15 cellular contexts compared by ENCODE assay signal in the genomic region with DNA sequence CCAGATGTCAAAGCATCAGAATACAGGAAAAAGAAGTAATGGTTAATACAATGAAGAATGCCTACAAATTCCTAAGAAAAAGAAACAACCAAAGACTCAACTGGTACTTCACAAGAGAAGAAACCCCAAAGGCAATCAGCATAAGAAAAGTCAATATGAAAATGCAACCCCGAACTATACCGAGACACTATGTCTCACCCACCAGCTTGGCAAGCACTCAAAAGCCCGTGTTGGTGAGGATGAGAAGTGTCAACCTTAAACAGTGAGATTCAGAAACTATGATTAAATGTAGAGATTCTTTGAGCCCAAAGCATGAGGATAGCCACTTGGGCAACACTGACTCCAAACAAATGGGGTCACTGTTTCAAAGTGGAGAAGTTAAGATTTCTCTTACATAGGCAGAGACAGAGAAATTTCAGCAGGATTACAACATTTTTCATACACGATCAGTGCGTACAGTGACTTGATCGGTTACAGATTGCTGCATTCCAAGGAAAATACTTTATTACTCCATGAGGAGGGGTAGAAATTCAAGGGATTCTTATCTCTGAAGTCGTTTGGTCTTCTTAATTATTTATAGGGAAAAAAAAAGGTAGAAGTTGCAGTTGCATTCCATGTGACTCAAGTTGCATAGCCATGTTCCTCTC. TPM values are rescaled to one million over a fixed set of nuclear protein-coding genes. Genes with fewer than 3 reads are reported as not detected.
A peak's percentile ranks its signal among the peaks of the same experiment; 100 is the strongest.
DNase-seq lines count a peak whose midpoint lies in the region; ATAC-seq and TF ChIP-seq lines count a peak whose summit lies in the region.
"Had no signal": no experiment of that assay in that cellular context is flagged by ENCODE, and none has a peak within 500 bp of the region (broad histone marks: within the 10 kb centered on the region; RNA-seq: fewer than 3 reads in every experiment).

No MANE protein-coding gene starts in this region.

- H3K9me3 Mint-ChIP-seq in HFFc6 = peaks cover 21% of the 10 kb centered on the region
- H3K9me3 Mint-ChIP-seq in stimulated activated naive CD8-positive, alpha-beta T cell treated with anti-CD3 and anti-CD28 coated beads, Interleukin-15, amount 100 ng/mL, for 72 hours = peaks cover 10 to 31% of the 10 kb centered on the region in 2 donors

- H3K4me3 Mint-ChIP-seq in HFFc6 = peak overlapping the region; percentile 18; the same call in 1 of the 2 replicates
- peak overlapping the region in 1 of 2 donors; percentile 32 for H3K4me3 Mint-ChIP-seq in stimulated activated naive CD8-positive, alpha-beta T cell treated with anti-CD3 and anti-CD28 coated beads, Interleukin-15, amount 100 ng/mL, for 72 hours
- H3K4me3 Mint-ChIP-seq: CD14-positive monocyte had no signal

- H3K4me1 Mint-ChIP-seq in HFFc6 (ENCODE audit: low read depth) = peaks cover 20% of the 10 kb centered on the region
- peaks cover 36% of the 10 kb centered on the region for H3K4me1 Mint-ChIP-seq in stimulated activated naive CD8-positive, alpha-beta T cell treated with anti-CD3 and anti-CD28 coated beads, Interleukin-15, amount 100 ng/mL, for 72 hours

- H3K36me3 Mint-ChIP-seq in HFFc6 (ENCODE audit: low read depth) = peaks cover 25% of the 10 kb centered on the region
- H3K36me3 Mint-ChIP-seq: CD14-positive monocyte had no signal

- H3K27me3 Mint-ChIP-seq in HFFc6 (ENCODE audit: insufficient read depth) = peaks cover 6% of the 10 kb centered on the region
- no peaks in the 10 kb centered on the region for H3K27me3 Mint-ChIP-seq in stimulated activated naive CD8-positive, alpha-beta T cell treated with anti-CD3 and anti-CD28 coated beads, Interleukin-15, amount 100 ng/mL, for 72 hours

- peak; percentile 21; the same call in 1 of the 2 replicates for TF ChIP-seq CTCF in HFFc6 (IDR thresholded peaks at IDR 0.05)

- H3K27ac Mint-ChIP-seq in HFFc6 = peak overlapping the region; percentile 48; the same call in 1 of the 2 replicates
- peak overlapping the region; percentile 75 to 96 for H3K27ac Mint-ChIP-seq in stimulated activated naive CD8-positive, alpha-beta T cell treated with anti-CD3 and anti-CD28 coated beads, Interleukin-15, amount 100 ng/mL, for 72 hours
- H3K27ac Mint-ChIP-seq: CD14-positive monocyte had no signal

- DNase-seq in stimulated activated CD4-positive, alpha-beta T cell treated with anti-CD3 and anti-CD28 coated beads, Interleukin-12 subunit alpha, Interleukin-12 subunit beta, amount 100 ng/mL, for 48 hours (ENCODE audit: low read depth in 2 of 3, low spot score in 1 of 3) = peak in 2 of 3 donors; percentile 26 to 35
- DNase-seq in stimulated activated CD4-positive, alpha-beta T cell treated with anti-CD3 and anti-CD28 coated beads, Interleukin-4, amount 100 ng/mL, for 4 hours = no peak
- DNase-seq in HFFc6 = peak; percentile 60
- DNase-seq in fibroblast of gingiva (ENCODE audit: low read depth) = peak; percentile 21
- no peak for DNase-seq in stimulated activated naive CD8-positive, alpha-beta T cell treated with anti-CD3 and anti-CD28 coated beads, Interleukin-15, amount 100 ng/mL, for 72 hours
- DNase-seq in T1000 (lab: John Stamatoyannopoulos, UW) = no peak
- DNase-seq: DMS79 treated with DMSO at 0.1 percent for 48 hours; effector memory CD4-positive, alpha-beta T cell; gastrocnemius medialis; NCI-H1436 treated with DMSO at 0.1 percent for 48 hours; NCI-H226; SHP77 treated with DMSO at 0.1 percent for 48 hours; substantia nigra had no signal

- ATAC-seq in stimulated activated naive CD8-positive, alpha-beta T cell treated with anti-CD3 and anti-CD28 coated beads, Interleukin-15, amount 100 ng/mL, for 72 hours = peak; percentile 66
- no peak for ATAC-seq in GM21619 (IDR thresholded peaks at IDR 0.05; ENCODE audit: unreplicated experiment)
- ATAC-seq: gastrocnemius medialis had no signal

RNA-seq across cellular contexts. Expression of gene SMIM38, which starts 10.9 kb away (rescaled TPM):
- total RNA-seq in HFFc6 (2021; fragmentation: NEBNext Ultra II Directional; extraction: Animal tissue kit (Norgen Biotek cat#: 25700)) = not detected

Comparison
In these comparisons a context has a peak if more than half of its experiments do, and no peak if none do; other contexts are left out.
1. DNase-seq: peak in stimulated activated CD4-positive, alpha-beta T cell treated with anti-CD3 and anti-CD28 coated beads, Interleukin-12 subunit alpha, Interleukin-12 subunit beta, amount 100 ng/mL, for 48 hours (2 of 3), HFFc6 (single experiment) and fibroblast of gingiva (single experiment); none in stimulated activated CD4-positive, alpha-beta T cell treated with anti-CD3 and anti-CD28 coated beads, Interleukin-4, amount 100 ng/mL, for 4 hours (0 of 2), stimulated activated naive CD8-positive, alpha-beta T cell treated with anti-CD3 and anti-CD28 coated beads, Interleukin-15, amount 100 ng/mL, for 72 hours (0 of 2) and T1000 (single experiment).